In the genomic region with DNA sequence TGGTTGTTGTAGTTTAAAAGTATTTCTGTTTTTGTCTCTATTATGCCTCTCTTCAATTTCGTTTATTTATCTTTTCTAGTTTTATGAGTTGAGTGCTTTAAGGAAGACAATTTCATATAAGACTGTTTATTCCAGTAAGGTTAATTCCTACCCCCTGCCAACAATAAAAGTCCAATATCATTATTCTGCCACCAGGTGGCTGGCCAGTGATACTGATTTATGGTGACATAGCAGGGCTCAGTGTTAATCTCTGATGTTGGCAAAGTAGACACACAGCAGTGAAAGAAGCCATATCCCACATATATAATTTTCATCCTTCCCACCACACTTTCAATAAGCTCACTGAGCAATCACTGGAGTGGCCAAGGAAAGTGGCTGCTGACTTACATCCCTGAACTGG, we compare ENCODE assay signal across 1 cellular context.
TF ChIP-seq lines count a peak whose summit lies in the region.

No MANE protein-coding gene starts in this region.

TF ChIP-seq in GM23338, 12 proteins besides CTCF, POLR2A, EP300 and RAD21 (continued from another document):
- TF ChIP-seq, protein P1, sequence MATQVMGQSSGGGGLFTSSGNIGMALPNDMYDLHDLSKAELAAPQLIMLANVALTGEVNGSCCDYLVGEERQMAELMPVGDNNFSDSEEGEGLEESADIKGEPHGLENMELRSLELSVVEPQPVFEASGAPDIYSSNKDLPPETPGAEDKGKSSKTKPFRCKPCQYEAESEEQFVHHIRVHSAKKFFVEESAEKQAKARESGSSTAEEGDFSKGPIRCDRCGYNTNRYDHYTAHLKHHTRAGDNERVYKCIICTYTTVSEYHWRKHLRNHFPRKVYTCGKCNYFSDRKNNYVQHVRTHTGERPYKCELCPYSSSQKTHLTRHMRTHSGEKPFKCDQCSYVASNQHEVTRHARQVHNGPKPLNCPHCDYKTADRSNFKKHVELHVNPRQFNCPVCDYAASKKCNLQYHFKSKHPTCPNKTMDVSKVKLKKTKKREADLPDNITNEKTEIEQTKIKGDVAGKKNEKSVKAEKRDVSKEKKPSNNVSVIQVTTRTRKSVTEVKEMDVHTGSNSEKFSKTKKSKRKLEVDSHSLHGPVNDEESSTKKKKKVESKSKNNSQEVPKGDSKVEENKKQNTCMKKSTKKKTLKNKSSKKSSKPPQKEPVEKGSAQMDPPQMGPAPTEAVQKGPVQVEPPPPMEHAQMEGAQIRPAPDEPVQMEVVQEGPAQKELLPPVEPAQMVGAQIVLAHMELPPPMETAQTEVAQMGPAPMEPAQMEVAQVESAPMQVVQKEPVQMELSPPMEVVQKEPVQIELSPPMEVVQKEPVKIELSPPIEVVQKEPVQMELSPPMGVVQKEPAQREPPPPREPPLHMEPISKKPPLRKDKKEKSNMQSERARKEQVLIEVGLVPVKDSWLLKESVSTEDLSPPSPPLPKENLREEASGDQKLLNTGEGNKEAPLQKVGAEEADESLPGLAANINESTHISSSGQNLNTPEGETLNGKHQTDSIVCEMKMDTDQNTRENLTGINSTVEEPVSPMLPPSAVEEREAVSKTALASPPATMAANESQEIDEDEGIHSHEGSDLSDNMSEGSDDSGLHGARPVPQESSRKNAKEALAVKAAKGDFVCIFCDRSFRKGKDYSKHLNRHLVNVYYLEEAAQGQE (IDR thresholded peaks at IDR 0.05; ENCODE audit: unreplicated experiment): no peak
- TF ChIP-seq ZNF331 (CRISPR knock-in tag; IDR thresholded peaks at IDR 0.05; ENCODE audit: low read depth) (no peak), POLR2AphosphoS5 (IDR thresholded peaks at IDR 0.05; ENCODE audit: low read depth) (no peak), ZNF114 (CRISPR knock-in tag; IDR thresholded peaks at IDR 0.05) (no peak), STAT1 (IDR thresholded peaks at IDR 0.05; ENCODE audit: unreplicated experiment) (no peak)
- TF ChIP-seq, protein P2, sequence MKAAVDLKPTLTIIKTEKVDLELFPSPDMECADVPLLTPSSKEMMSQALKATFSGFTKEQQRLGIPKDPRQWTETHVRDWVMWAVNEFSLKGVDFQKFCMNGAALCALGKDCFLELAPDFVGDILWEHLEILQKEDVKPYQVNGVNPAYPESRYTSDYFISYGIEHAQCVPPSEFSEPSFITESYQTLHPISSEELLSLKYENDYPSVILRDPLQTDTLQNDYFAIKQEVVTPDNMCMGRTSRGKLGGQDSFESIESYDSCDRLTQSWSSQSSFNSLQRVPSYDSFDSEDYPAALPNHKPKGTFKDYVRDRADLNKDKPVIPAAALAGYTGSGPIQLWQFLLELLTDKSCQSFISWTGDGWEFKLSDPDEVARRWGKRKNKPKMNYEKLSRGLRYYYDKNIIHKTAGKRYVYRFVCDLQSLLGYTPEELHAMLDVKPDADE (IDR thresholded peaks at IDR 0.05): no peak
